8 cellular contexts compared by ENCODE assay signal in genomic region chr11:20127671-20128527, GRCh38.
DNase-seq lines count a peak whose midpoint lies in the region; ATAC-seq and TF ChIP-seq lines count a peak whose summit lies in the region.

No MANE protein-coding gene starts in this region.

- no peak overlapping the region for H3K27ac ChIP-seq in caudate nucleus (ENCODE audit: low read depth, low read length)

- peak; percentile 85 for DNase-seq in NCI-H2227 (lab: John Stamatoyannopoulos, UW; ENCODE audit: unreplicated experiment)
- peak; percentile 55 for DNase-seq in activated CD4-positive, CD25-positive, alpha-beta regulatory T cell treated with anti-CD3 and anti-CD28 coated beads, Interleukin-2, amount 50 U/mL, for 16 hours (ENCODE audit: low read depth, low spot score)
- DNase-seq in caudate nucleus (lab: John Stamatoyannopoulos, UW): peak in 59 of 61 donors; percentile 4 to 82 (median 56)
- peak; percentile 88 for DNase-seq in left kidney (ENCODE audit: low read depth, low spot score)
- peak; percentile 78 for DNase-seq in stimulated activated CD4-positive, alpha-beta T cell treated with anti-CD3 and anti-CD28 coated beads, Interleukin-4, amount 100 ng/mL, for 24 hours

- ATAC-seq in HG02884 (IDR thresholded peaks at IDR 0.05; ENCODE audit: unreplicated experiment): peak; percentile 72
- ATAC-seq in GM18870 (IDR thresholded peaks at IDR 0.05; ENCODE audit: unreplicated experiment): no peak

- TF ChIP-seq CTCF in GM12873 (IDR thresholded peaks at IDR 0.05; ENCODE audit: insufficient read depth, low read depth, low read length, missing control alignments): peak; percentile 83
